Comparison of ENCODE assay signal across 9 cellular contexts in the genomic region with DNA sequence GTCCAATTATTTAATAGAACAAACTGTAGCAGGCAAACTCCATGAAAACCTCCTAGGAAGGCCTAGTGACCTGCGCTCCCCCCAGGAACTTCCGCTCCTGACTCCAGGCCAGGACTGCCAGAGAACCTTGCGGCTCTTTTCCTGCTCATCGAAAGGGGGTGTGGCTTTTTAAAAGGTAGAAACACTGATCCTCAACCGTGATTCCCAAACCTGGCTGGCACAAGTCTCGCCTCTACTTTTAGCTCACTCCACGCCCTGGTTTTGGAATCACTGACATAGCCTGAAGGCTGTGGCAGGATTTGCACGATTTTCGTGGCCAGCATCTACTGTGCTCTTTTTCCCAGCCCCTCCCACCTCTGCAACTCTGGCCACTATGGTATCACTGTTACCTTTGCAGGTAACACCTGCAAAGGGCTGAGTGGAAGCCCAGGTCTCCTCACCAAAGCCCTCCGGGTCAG. TPM values are rescaled to one million over a fixed set of nuclear protein-coding genes. Genes with fewer than 3 reads are reported as not detected.
A peak's percentile ranks its signal among the peaks of the same experiment; 100 is the strongest.
DNase-seq lines count a peak whose midpoint lies in the region; ATAC-seq and TF ChIP-seq lines count a peak whose summit lies in the region.
"Had no signal": no experiment of that assay in that cellular context is flagged by ENCODE, and none has a peak within 500 bp of the region (broad histone marks: within the 10 kb centered on the region; RNA-seq: fewer than 3 reads in every experiment).

No MANE protein-coding gene starts in this region.

- H3K9ac ChIP-seq in GM23248 (peak overlapping the region; percentile 92), rectal smooth muscle tissue (ENCODE audit: low read length) (no peak overlapping the region)

- CTCF ChIA-PET in WTC11 (lab: Charles Lee): interaction anchor here (0.6 to 3.3 kb wide), 5 partner anchors 43 to 323 kb away, joined by 3 to 19 read pairs (median 5); a partner anchor contains a TSS

- POLR2A ChIA-PET in WTC11 (lab: Charles Lee): interaction anchor here (1.2 kb wide), 1 partner anchor 19 kb away, joined by 5 read pairs; no protein-coding TSS in a partner anchor

- H3K4me2 ChIP-seq in GM23248 (ENCODE audit: unreplicated experiment): no peak overlapping the region

- H3K27me3 Mint-ChIP-seq in WTC11 (ENCODE audit: low read depth): no peaks in the 10 kb centered on the region; the same call in 1 of the 2 replicates
- H3K27me3 Mint-ChIP-seq in activated CD4-positive, alpha-beta T cell treated with anti-CD3 and anti-CD28 coated beads, Interleukin-2, amount 10 ng/mL, durations not matched to agents 24 days and 14 days: no peaks in the 10 kb centered on the region
- H3K27me3 Mint-ChIP-seq in activated T-helper 2 cell treated with anti-CD3 and anti-CD28 coated beads, Interferon-gamma antibody, Interleukin-2, Interleukin-4, amounts not matched to agents 10 μg/mL and 5 μg/mL and 100 μg/mL, durations not matched to agents 14 hours and 24 hours and 36 hours (ENCODE audit: low read depth): no peaks in the 10 kb centered on the region

- peaks cover 91% of the 10 kb centered on the region for H3F3A ChIP-seq in GM23248 (ENCODE audit: insufficient read depth)

- WGBS in GM23248 (ENCODE audit: low coverage in 1 of 2, low lambda C conversion rate in 2 of 2, missing lambda C conversion rate in 2 of 2), 2 experiments: 83 to 84% methylated on average over 10 of the region's 10 CpGs
- no CpG with 5 or more reads among the region's 10 CpGs for WGBS in iPS DF 6.9 (ENCODE audit: insufficient coverage, insufficient read length)

- no peak overlapping the region for H2AFZ ChIP-seq in GM23248

- peak overlapping the region; percentile 68 for H3K4me3 Mint-ChIP-seq in WTC11
- H3K4me3 Mint-ChIP-seq in activated CD4-positive, alpha-beta T cell treated with anti-CD3 and anti-CD28 coated beads, Interleukin-2, amount 10 ng/mL, durations not matched to agents 24 days and 14 days: no peak overlapping the region
- H3K4me3 Mint-ChIP-seq in activated T-helper 2 cell treated with anti-CD3 and anti-CD28 coated beads, Interferon-gamma antibody, Interleukin-2, Interleukin-4, amounts not matched to agents 10 μg/mL and 5 μg/mL and 100 μg/mL, durations not matched to agents 14 hours and 24 hours and 36 hours (ENCODE audit: low read depth): no peak overlapping the region

- peaks cover 72% of the 10 kb centered on the region for H3K4me1 ChIP-seq in GM23248 (ENCODE audit: insufficient read depth)
- peaks cover 12% of the 10 kb centered on the region for H3K4me1 ChIP-seq in iPS DF 6.9 (ENCODE audit: control insufficient read depth, insufficient read depth, low read length)
- H3K4me1 ChIP-seq in rectal smooth muscle tissue (ENCODE audit: control insufficient read depth, insufficient read depth, low read length): peaks cover 76% of the 10 kb centered on the region

- DNase-seq in GM23248 (no peak), WTC11 (ENCODE audit: low spot score) (peak; percentile 71), iPS DF 6.9 (ENCODE audit: low read depth, low spot score) (no peak)
- DNase-seq in activated CD4-positive, alpha-beta T cell treated with anti-CD3 and anti-CD28 coated beads, Interleukin-2, amount 10 ng/mL, durations not matched to agents 24 days and 14 days: no peak
- no peak for DNase-seq in activated T-helper 2 cell treated with anti-CD3 and anti-CD28 coated beads, Interferon-gamma antibody, Interleukin-2, Interleukin-4, amounts not matched to agents 10 μg/mL and 5 μg/mL and 100 μg/mL, durations not matched to agents 14 hours and 24 hours and 36 hours (ENCODE audit: low spot score)
- DNase-seq in stimulated activated CD8-positive, alpha-beta memory T cell treated with anti-CD3 and anti-CD28 coated beads, Interleukin-4, amount 100 ng/mL, for 48 hours: no peak
- DNase-seq: NCI-H524 had no signal

- H3K9me3 ChIP-seq in GM23248 (ENCODE audit: low read depth) (no peaks in the 10 kb centered on the region), iPS DF 6.9 (ENCODE audit: control insufficient read depth, insufficient read depth, low read length) (no peaks in the 10 kb centered on the region)

- H3K27ac ChIP-seq in GM23248 (peak overlapping the region; percentile 100), iPS DF 6.9 (ENCODE audit: low read length) (no peak overlapping the region), rectal smooth muscle tissue (ENCODE audit: low read depth, low read length) (peak overlapping the region; percentile 99)

- TF ChIP-seq CTCF in WTC11 (IDR thresholded peaks at IDR 0.05): no peak

- H3K9me2 ChIP-seq in GM23248 (ENCODE audit: insufficient read depth): no peaks in the 10 kb centered on the region

- H3K27me3 ChIP-seq in GM23248 (replicated peaks; ENCODE audit: insufficient read depth) (no peaks in the 10 kb centered on the region), iPS DF 6.9 (ENCODE audit: control insufficient read depth, insufficient read depth, low read length) (no peaks in the 10 kb centered on the region), rectal smooth muscle tissue (ENCODE audit: control insufficient read depth, insufficient read depth, low read length) (no peaks in the 10 kb centered on the region)

- no peaks in the 10 kb centered on the region for H4K20me1 ChIP-seq in GM23248 (ENCODE audit: insufficient read depth)

- in situ Hi-C loops in GM23248 (cut with MboI): no loop called here

- no peak overlapping the region for H3K4me3 ChIP-seq in GM23248
- H3K4me3 ChIP-seq in iPS DF 6.9 (ENCODE audit: low read length): peak overlapping the region; percentile 13; the same call in 1 of the 2 replicates
- H3K4me3 ChIP-seq in rectal smooth muscle tissue (ENCODE audit: low read length): peak overlapping the region; percentile 31

- intact Hi-C loops in activated CD4-positive, alpha-beta T cell treated with anti-CD3 and anti-CD28 coated beads, Interleukin-2, amount 10 ng/mL, durations not matched to agents 24 days and 14 days (cut with micrococcal nuclease): no loop called here
- intact Hi-C loops in activated T-helper 2 cell treated with anti-CD3 and anti-CD28 coated beads, Interferon-gamma antibody, Interleukin-2, Interleukin-4, amounts not matched to agents 10 μg/mL and 5 μg/mL and 100 μg/mL, durations not matched to agents 14 hours and 24 hours and 36 hours (cut with micrococcal nuclease): no loop called here

- H3K36me3 ChIP-seq in GM23248 (ENCODE audit: low read depth) (peaks cover 13% of the 10 kb centered on the region; the same call in 1 of the 2 replicates), iPS DF 6.9 (ENCODE audit: control insufficient read depth, insufficient read depth, low read length) (no peaks in the 10 kb centered on the region), rectal smooth muscle tissue (ENCODE audit: control insufficient read depth, insufficient read depth, low read length) (no peaks in the 10 kb centered on the region)

- peak; percentile 75 for ATAC-seq in WTC11
- ATAC-seq in GM21737 (IDR thresholded peaks at IDR 0.05; ENCODE audit: unreplicated experiment): no peak

- no peaks in the 10 kb centered on the region for H3K9me3 Mint-ChIP-seq in WTC11
- no peaks in the 10 kb centered on the region for H3K9me3 Mint-ChIP-seq in activated CD4-positive, alpha-beta T cell treated with anti-CD3 and anti-CD28 coated beads, Interleukin-2, amount 10 ng/mL, durations not matched to agents 24 days and 14 days
- H3K9me3 Mint-ChIP-seq in activated T-helper 2 cell treated with anti-CD3 and anti-CD28 coated beads, Interferon-gamma antibody, Interleukin-2, Interleukin-4, amounts not matched to agents 10 μg/mL and 5 μg/mL and 100 μg/mL, durations not matched to agents 14 hours and 24 hours and 36 hours: no peaks in the 10 kb centered on the region

- H3K4me1 Mint-ChIP-seq in WTC11: peaks cover 80% of the 10 kb centered on the region
- H3K4me1 Mint-ChIP-seq in activated CD4-positive, alpha-beta T cell treated with anti-CD3 and anti-CD28 coated beads, Interleukin-2, amount 10 ng/mL, durations not matched to agents 24 days and 14 days: peaks cover 2% of the 10 kb centered on the region
- peaks cover 3% of the 10 kb centered on the region for H3K4me1 Mint-ChIP-seq in activated T-helper 2 cell treated with anti-CD3 and anti-CD28 coated beads, Interferon-gamma antibody, Interleukin-2, Interleukin-4, amounts not matched to agents 10 μg/mL and 5 μg/mL and 100 μg/mL, durations not matched to agents 14 hours and 24 hours and 36 hours (ENCODE audit: low read depth)

- H3K79me2 ChIP-seq in GM23248 (ENCODE audit: insufficient read depth): peaks cover 77% of the 10 kb centered on the region

- H3K36me3 Mint-ChIP-seq in WTC11: no peaks in the 10 kb centered on the region
- H3K36me3 Mint-ChIP-seq in activated CD4-positive, alpha-beta T cell treated with anti-CD3 and anti-CD28 coated beads, Interleukin-2, amount 10 ng/mL, durations not matched to agents 24 days and 14 days (ENCODE audit: low read depth): no peaks in the 10 kb centered on the region
- no peaks in the 10 kb centered on the region for H3K36me3 Mint-ChIP-seq in activated T-helper 2 cell treated with anti-CD3 and anti-CD28 coated beads, Interferon-gamma antibody, Interleukin-2, Interleukin-4, amounts not matched to agents 10 μg/mL and 5 μg/mL and 100 μg/mL, durations not matched to agents 14 hours and 24 hours and 36 hours (ENCODE audit: low read depth)

- peak overlapping the region; percentile 98 for H3K27ac Mint-ChIP-seq in WTC11
- H3K27ac Mint-ChIP-seq in activated CD4-positive, alpha-beta T cell treated with anti-CD3 and anti-CD28 coated beads, Interleukin-2, amount 10 ng/mL, durations not matched to agents 24 days and 14 days: no peak overlapping the region
- no peak overlapping the region for H3K27ac Mint-ChIP-seq in activated T-helper 2 cell treated with anti-CD3 and anti-CD28 coated beads, Interferon-gamma antibody, Interleukin-2, Interleukin-4, amounts not matched to agents 10 μg/mL and 5 μg/mL and 100 μg/mL, durations not matched to agents 14 hours and 24 hours and 36 hours

TF ChIP-seq in WTC11, 78 proteins besides CTCF, POLR2A, EP300 and RAD21 (continues in another document):
- TF ChIP-seq JUN (CRISPR knock-in tag; IDR thresholded peaks at IDR 0.05): no peak

RNA-seq across cellular contexts. Expression of a gene that starts 43.3 kb away (rescaled TPM):
- total RNA-seq in GM23248 (2014; rRNA removed; shearing (Covaris generic)): 256 and 261 TPM in 2 replicates
- polyA plus RNA-seq in GM23248 (2016; fragmentation: Nextera tagmentation; extraction: Ambion mirVana): 93.0 and 101 TPM in 2 replicates
- total RNA-seq in WTC11 (2021): 1.4 to 2.2 TPM (median 1.8 TPM) in 3 replicates
- 23.8 and 25.4 TPM in 2 replicates for total RNA-seq in activated CD4-positive, alpha-beta T cell treated with anti-CD3 and anti-CD28 coated beads, Interleukin-2, amount 10 ng/mL, durations not matched to agents 24 days and 14 days
- total RNA-seq in activated T-helper 2 cell treated with anti-CD3 and anti-CD28 coated beads, Interferon-gamma antibody, Interleukin-2, Interleukin-4, amounts not matched to agents 10 μg/mL and 5 μg/mL and 100 μg/mL, durations not matched to agents 14 hours and 24 hours and 36 hours: 32.5 and 33.2 TPM in 2 replicates

RNA-seq across cellular contexts. Expression of a gene that starts 57.6 kb away (rescaled TPM):
- 21.5 and 32.4 TPM in 2 replicates for total RNA-seq in GM23248 (2014; rRNA removed; shearing (Covaris generic))
- polyA plus RNA-seq in GM23248 (2016; fragmentation: Nextera tagmentation; extraction: Ambion mirVana): 14.9 and 16.8 TPM in 2 replicates
- total RNA-seq in WTC11 (2021): 15.7 to 17.3 TPM (median 15.8 TPM) in 3 replicates
- total RNA-seq in activated CD4-positive, alpha-beta T cell treated with anti-CD3 and anti-CD28 coated beads, Interleukin-2, amount 10 ng/mL, durations not matched to agents 24 days and 14 days: 58.5 and 59.3 TPM in 2 replicates
- total RNA-seq in activated T-helper 2 cell treated with anti-CD3 and anti-CD28 coated beads, Interferon-gamma antibody, Interleukin-2, Interleukin-4, amounts not matched to agents 10 μg/mL and 5 μg/mL and 100 μg/mL, durations not matched to agents 14 hours and 24 hours and 36 hours: 72.6 and 76.1 TPM in 2 replicates
